Comparison of ENCODE assay signal across 20 cellular contexts in genomic region chr10:58660577-58661255, GRCh38.
DNase-seq lines count a peak whose midpoint lies in the region; ATAC-seq, FAIRE-seq and TF ChIP-seq lines count a peak whose summit lies in the region.
"Had no signal": no experiment of that assay in that cellular context is flagged by ENCODE, and none has a peak within 500 bp of the region (broad histone marks: within the 10 kb centered on the region; RNA-seq: fewer than 3 reads in every experiment).

No MANE protein-coding gene starts in this region.

- no peak overlapping the region for H2AFZ ChIP-seq in KMS-11 (ENCODE audit: low read depth)
- no peak overlapping the region for H2AFZ ChIP-seq in keratinocyte (ENCODE audit: control insufficient read depth, low read length)
- H2AFZ ChIP-seq: PC-9 had no signal

- POLR2A ChIA-PET in AG04450 (lab: Yijun Ruan, JAX), result interaction anchor here (0.9 to 1.4 kb wide), 3 partner anchors 18 to 147 kb away, joined by 3 to 7 read pairs (median 5); no protein-coding TSS in a partner anchor

- peak; percentile 9 for FAIRE-seq in keratinocyte (lab: Jason Lieb, UNC)
- FAIRE-seq: D721Med had no signal

- ATAC-seq in activated CD4-positive, CD25-positive, alpha-beta regulatory T cell treated with anti-CD3 and anti-CD28 coated beads, Interleukin-2, amount 50 U/mL, for 24 hours, result no peak
- ATAC-seq: left lung had no signal

- 71 to 76% methylated on average over 5 of the region's 5 CpGs for WGBS in sigmoid colon, 2 donors

- no peaks in the 10 kb centered on the region for H3K79me2 ChIP-seq in KMS-11 (ENCODE audit: insufficient read depth, low read depth)
- H3K79me2 ChIP-seq in keratinocyte (ENCODE audit: control insufficient read depth, insufficient read depth, low read length), result peaks cover 1% of the 10 kb centered on the region

- dilution Hi-C loops in keratinocyte (cut with MboI; ENCODE audit: extremely low pct_ligation_motif_present, low sequenced_read_pairs), result no loop called here

- TF ChIP-seq EP300 in sigmoid colon (IDR thresholded peaks at IDR 0.05), result no peak

- TF ChIP-seq CTCF in AG04450 (IDR thresholded peaks at IDR 0.05; ENCODE audit: low read depth, low read length) (no peak), KMS-11 (conservative IDR thresholded peaks at IDR 0.05; ENCODE audit: low read depth, low read length) (no peak), keratinocyte (optimal IDR thresholded peaks at IDR 0.05 in 1 of 3, IDR thresholded peaks at IDR 0.05 in 1 of 3, conservative IDR thresholded peaks at IDR 0.05 in 1 of 3; ENCODE audit: extremely low read depth in 1 of 3, insufficient read depth in 2 of 3, low read length in 3 of 3) (no peak), sigmoid colon (IDR thresholded peaks at IDR 0.05) (no peak)

- CTCF ChIA-PET in AG04450 (lab: Charles Lee), result interaction anchor here (0.6 to 1.3 kb wide), 2 partner anchors 18 to 29 kb away, joined by 4 to 5 read pairs; no protein-coding TSS in a partner anchor

- DNase-seq in AG04450 (ENCODE audit: low read depth, low spot score) (no peak), astrocyte of the hippocampus (ENCODE audit: low read depth, low spot score) (peak; percentile 52), keratinocyte (ENCODE audit: low read depth, low spot score) (no peak), sigmoid colon (no peak), T-helper 9 cell (no peak)
- no peak for DNase-seq in stimulated activated CD4-positive, alpha-beta T cell treated with anti-CD3 and anti-CD28 coated beads, Interleukin-4, amount 100 ng/mL, for 24 hours
- DNase-seq: activated effector memory CD4-positive, alpha-beta T cell treated with Interleukin-2 at 50 U/mL for 16 hours; amniotic stem cell; esophagus squamous epithelium; hippocampal formation; left lung; NCI-H146; NCI-H524; PC-9; posterior cingulate gyrus; stimulated activated naive CD4-positive, alpha-beta T cell treated with Interleukin-2 at 50 U/mL for 16 hours had no signal

- no peaks in the 10 kb centered on the region for H3K9me1 ChIP-seq in keratinocyte (ENCODE audit: control insufficient read depth, extremely low read depth, insufficient read depth, low read length)

- H3K27me3 ChIP-seq in AG04450 (ENCODE audit: control insufficient read depth, insufficient read depth, low read length), result no peaks in the 10 kb centered on the region
- no peaks in the 10 kb centered on the region for H3K27me3 ChIP-seq in KMS-11 (ENCODE audit: insufficient read depth, low read depth)
- peaks cover 2% of the 10 kb centered on the region for H3K27me3 ChIP-seq in keratinocyte (ENCODE audit: control insufficient read depth, extremely low read depth, insufficient read depth, low read length)
- no peaks in the 10 kb centered on the region for H3K27me3 ChIP-seq in sigmoid colon
- H3K27me3 ChIP-seq: esophagus squamous epithelium, left lung had no signal

- H3K27ac ChIP-seq in AG04450 (ENCODE audit: low read depth, low read length) (peak overlapping the region; percentile 22), KMS-11 (no peak overlapping the region), keratinocyte (ENCODE audit: control insufficient read depth, insufficient read depth, low read length) (peak overlapping the region; percentile 7), sigmoid colon (peak overlapping the region in 1 of 4 donors; percentile 5)
- H3K27ac ChIP-seq: esophagus squamous epithelium, HL-60, left lung, PC-9 had no signal

- TF ChIP-seq POLR2A in sigmoid colon (IDR thresholded peaks at IDR 0.05), result no peak

- intact Hi-C loops in sigmoid colon (cut with DNase I), result no loop called here

- peaks cover 42% of the 10 kb centered on the region for H3K4me1 ChIP-seq in KMS-11 (ENCODE audit: low read depth, poor library complexity, severe bottlenecking)
- H3K4me1 ChIP-seq in keratinocyte (ENCODE audit: control insufficient read depth, extremely low read depth, insufficient read depth, low read length), result peaks cover 7% of the 10 kb centered on the region
- H3K4me1 ChIP-seq in sigmoid colon, result no peaks in the 10 kb centered on the region
- H3K4me1 ChIP-seq: esophagus squamous epithelium had no signal

- H3K9me3 ChIP-seq in AG04450 (ENCODE audit: control insufficient read depth, insufficient read depth, low read length) (no peaks in the 10 kb centered on the region), keratinocyte (ENCODE audit: control insufficient read depth, low read depth, low read length) (no peaks in the 10 kb centered on the region), sigmoid colon (peaks cover 0 to 3% (median under 1%) of the 10 kb centered on the region in 4 donors)

- H3K4me3 ChIP-seq in AG04450 (ENCODE audit: low read depth, low read length) (no peak overlapping the region), KMS-11 (IDR thresholded peaks at IDR 0.05; ENCODE audit: insufficient read depth, low read depth, low read length) (no peak overlapping the region), keratinocyte (ENCODE audit: control insufficient read depth in 2 of 3, extremely low read depth in 1 of 3, insufficient read depth in 2 of 3, low read depth in 1 of 3, low read length in 3 of 3) (peak overlapping the region in 1 of 3 experiments; percentile 40), sigmoid colon (no peak overlapping the region)
- H3K4me3 ChIP-seq: esophagus squamous epithelium, left lung, PC-9 had no signal

- no peak overlapping the region for H3K9ac ChIP-seq in KMS-11
- no peak overlapping the region for H3K9ac ChIP-seq in keratinocyte (ENCODE audit: control insufficient read depth, extremely low read depth, insufficient read depth, low read length)

- H3K4me2 ChIP-seq in KMS-11, result peak overlapping the region; percentile 33
- H3K4me2 ChIP-seq in keratinocyte (ENCODE audit: control insufficient read depth, extremely low read depth, insufficient read depth, low read depth, low read length), result peak overlapping the region; percentile 54
- H3K4me2 ChIP-seq: PC-9 had no signal

- no peaks in the 10 kb centered on the region for H3K36me3 ChIP-seq in KMS-11 (ENCODE audit: insufficient read depth)
- H3K36me3 ChIP-seq in keratinocyte (ENCODE audit: control insufficient read depth in 2 of 2, extremely low read depth in 1 of 2, insufficient read depth in 2 of 2, low read length in 2 of 2), result no peaks in the 10 kb centered on the region
- H3K36me3 ChIP-seq in sigmoid colon, result no peaks in the 10 kb centered on the region
- H3K36me3 ChIP-seq: esophagus squamous epithelium, left lung had no signal

- H4K20me1 ChIP-seq in KMS-11 (ENCODE audit: insufficient read depth), result no peaks in the 10 kb centered on the region
- H4K20me1 ChIP-seq in keratinocyte (ENCODE audit: control insufficient read depth, extremely low read depth, insufficient read depth, low read length), result no peaks in the 10 kb centered on the region
